9 cellular contexts compared by ENCODE assay signal in genomic region chr17:77319211-77320031, GRCh38.
DNase-seq lines count a peak whose midpoint lies in the region; ATAC-seq, FAIRE-seq and TF ChIP-seq lines count a peak whose summit lies in the region.
"Had no signal": no experiment of that assay in that cellular context is flagged by ENCODE, and none has a peak within 500 bp of the region (broad histone marks: within the 10 kb centered on the region; RNA-seq: fewer than 3 reads in every experiment).

No MANE protein-coding gene starts in this region.

- POLR2A ChIA-PET in endothelial cell of umbilical vein (lab: Charles Lee) = no interaction called here

- H3K4me3 ChIP-seq in endothelial cell of umbilical vein (replicated peaks in 1 of 3; ENCODE audit: insufficient read depth in 1 of 3, low read depth in 1 of 3, low read length in 3 of 3) (no peak overlapping the region), thoracic aorta (peak overlapping the region; percentile 74)

- H3K4me1 ChIP-seq in endothelial cell of umbilical vein (ENCODE audit: control insufficient read depth, extremely low read depth, insufficient read depth, low read length) (peaks cover 37% of the 10 kb centered on the region), thoracic aorta (ENCODE audit: control insufficient read depth in 1 of 2, low read depth in 2 of 2) (peaks cover 48 to 75% of the 10 kb centered on the region in 2 donors)

- H3K9ac ChIP-seq in endothelial cell of umbilical vein (replicated peaks; ENCODE audit: extremely low read depth, insufficient read depth, low read length) = peak overlapping the region; percentile 39

- peak; percentile 78 for DNase-seq in GM13977 (ENCODE audit: low spot score)
- DNase-seq in KBM-7 = peak; percentile 88
- DNase-seq in activated CD4-positive, alpha-beta T cell treated with anti-CD3 and anti-CD28 coated beads for 4 hours = peak; percentile 47 to 79
- DNase-seq in endothelial cell of umbilical vein (ENCODE audit: low read depth, low spot score) = no peak
- DNase-seq in myocyte (ENCODE audit: low read depth) = peak; percentile 93
- DNase-seq in thoracic aorta (ENCODE audit: low spot score) = peak; percentile 72
- no peak for DNase-seq in NCI-H2227 treated with DMSO at 0.1 percent for 48 hours (lab: John Stamatoyannopoulos, UW)

- no peaks in the 10 kb centered on the region for H3K79me2 ChIP-seq in endothelial cell of umbilical vein (ENCODE audit: control insufficient read depth, insufficient read depth, low read length)

- no peaks in the 10 kb centered on the region for H4K20me1 ChIP-seq in endothelial cell of umbilical vein (replicated peaks; ENCODE audit: control insufficient read depth, extremely low read depth, insufficient read depth, low read length)

- intact Hi-C loops in endothelial cell of umbilical vein (cut with micrococcal nuclease) = no loop called here

- TF ChIP-seq CTCF in GM13977 (IDR thresholded peaks at IDR 0.05; ENCODE audit: extremely low read depth, insufficient read depth, missing control alignments) = no peak
- TF ChIP-seq CTCF in endothelial cell of umbilical vein (IDR thresholded peaks at IDR 0.05; ENCODE audit: extremely low read depth in 1 of 2, insufficient read depth in 1 of 2, low read depth in 1 of 2, low read length in 2 of 2) = no peak
- no peak for TF ChIP-seq CTCF in thoracic aorta (IDR thresholded peaks at IDR 0.05)

- H3K36me3 ChIP-seq in endothelial cell of umbilical vein (ENCODE audit: control insufficient read depth in 2 of 2, extremely low read depth in 1 of 2, insufficient read depth in 2 of 2, low read length in 2 of 2) = no peaks in the 10 kb centered on the region
- no peaks in the 10 kb centered on the region for H3K36me3 ChIP-seq in thoracic aorta

- in situ Hi-C loops in GM13977 (cut with MboI; ENCODE audit: low pct_unique_long_range_greater_than_20kb, low sequenced_read_pairs, unreplicated experiment) = loop anchor here (10.0 kb wide), 1 partner anchor 175 kb away; no protein-coding TSS in a partner anchor
- in situ Hi-C loops in KBM-7 (cut with MboI; ENCODE audit: low pct_unique_long_range_greater_than_20kb, low sequenced_read_pairs) = no loop called here

- ATAC-seq in thoracic aorta (ENCODE audit: insufficient number of reproducible peaks, low FRiP score, low read depth) (peak; percentile 15), HG03457 (IDR thresholded peaks at IDR 0.05; ENCODE audit: unreplicated experiment) (no peak)

- CTCF ChIA-PET in endothelial cell of umbilical vein (lab: Charles Lee) = no interaction called here

- peak overlapping the region; percentile 24 for H3K4me2 ChIP-seq in endothelial cell of umbilical vein (ENCODE audit: insufficient read depth, low read length)

- dilution Hi-C loops in endothelial cell of umbilical vein (cut with MboI; ENCODE audit: extremely low pct_ligation_motif_present, low sequenced_read_pairs) = no loop called here

- no TSS peak for BruUV-seq in endothelial cell of umbilical vein (replicated peaks; lab: Mats Ljungman, UMichigan)

- no peaks in the 10 kb centered on the region for H3K27me3 ChIP-seq in endothelial cell of umbilical vein (ENCODE audit: control insufficient read depth in 2 of 2, insufficient read depth in 2 of 2, low read length in 2 of 2)
- H3K27me3 ChIP-seq in thoracic aorta (replicated peaks; ENCODE audit: insufficient read depth) = no peaks in the 10 kb centered on the region

- FAIRE-seq in endothelial cell of umbilical vein (lab: Jason Lieb, UNC) = peak; percentile 67
- FAIRE-seq: endometrium had no signal

- no peaks in the 10 kb centered on the region for H3K9me1 ChIP-seq in endothelial cell of umbilical vein (replicated peaks; ENCODE audit: control insufficient read depth, extremely low read depth, insufficient read depth, low read length)

- H3K27ac ChIP-seq in endothelial cell of umbilical vein (ENCODE audit: insufficient read depth, low read depth, low read length) (no peak overlapping the region), thoracic aorta (peak overlapping the region; percentile 96 to 98)

- H2AFZ ChIP-seq in endothelial cell of umbilical vein (ENCODE audit: low read depth, low read length) = peak overlapping the region; percentile 71

- TF ChIP-seq POLR2A in endothelial cell of umbilical vein (IDR thresholded peaks at IDR 0.05; ENCODE audit: low read depth, low read length) = no peak

- H3K9me3 ChIP-seq in endothelial cell of umbilical vein (replicated peaks; ENCODE audit: control insufficient read depth, insufficient read depth, low read length) (no peaks in the 10 kb centered on the region), thoracic aorta (no peaks in the 10 kb centered on the region)

TF ChIP-seq in endothelial cell of umbilical vein, 7 proteins besides CTCF, POLR2A, EP300 and RAD21:
- TF ChIP-seq EZH2 (IDR thresholded peaks at IDR 0.05; ENCODE audit: borderline replicate concordance, low read depth, low read length, severe bottlenecking) (no peak), MAX (IDR thresholded peaks at IDR 0.05; ENCODE audit: insufficient read depth, insufficient read length) (no peak), FOS (IDR thresholded peaks at IDR 0.05; ENCODE audit: borderline replicate concordance, insufficient read depth, low read length) (no peak), POLR2AphosphoS5 (IDR thresholded peaks at IDR 0.05; ENCODE audit: insufficient read depth, low read depth, low read length) (no peak), JUN (IDR thresholded peaks at IDR 0.05; ENCODE audit: borderline replicate concordance, insufficient read depth, insufficient read length, low read depth) (no peak), MYC (IDR thresholded peaks at IDR 0.05; ENCODE audit: low read depth, low read length) (no peak)

Comparison
In these comparisons a context has a peak if more than half of its experiments do, and no peak if none do; other contexts are left out.
1. DNase-seq: peak in GM13977 (single experiment), KBM-7 (single experiment), activated CD4-positive, alpha-beta T cell treated with anti-CD3 and anti-CD28 coated beads for 4 hours (2 of 2), myocyte (single experiment) and thoracic aorta (single experiment); none in endothelial cell of umbilical vein (single experiment) and NCI-H2227 treated with DMSO at 0.1 percent for 48 hours (single experiment).